ENCODE assay signal across 10 cellular contexts in the genomic region with DNA sequence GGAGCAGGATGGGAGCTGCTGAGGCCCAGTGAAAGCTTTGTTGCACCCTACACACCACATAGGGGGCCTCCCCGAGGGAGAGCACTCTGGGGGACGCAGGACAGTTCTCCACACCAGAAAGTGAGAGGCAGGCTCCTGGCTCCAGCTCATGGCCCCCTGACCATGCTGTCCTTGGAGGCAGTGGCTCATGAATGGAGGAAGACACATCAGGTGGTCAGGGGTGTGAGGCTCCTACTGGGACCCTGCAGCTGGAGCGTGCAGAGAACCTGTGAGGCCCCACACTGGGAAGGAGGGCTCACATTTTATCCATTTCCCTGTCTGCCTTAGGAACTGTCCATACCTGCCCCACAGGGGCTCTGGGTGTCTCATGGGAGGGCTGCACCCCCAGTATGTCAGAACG.
"Had no signal": no experiment of that assay in that cellular context is flagged by ENCODE, and none has a peak within 500 bp of the region (broad histone marks: within the 10 kb centered on the region; RNA-seq: fewer than 3 reads in every experiment).

No MANE protein-coding gene starts in this region.

- H3K9ac ChIP-seq: GM23248, KMS-11 had no signal

- ATAC-seq: HCT116, HepG2 had no signal

- H2AFZ ChIP-seq: GM23248 had no signal

- H3K27me3 Mint-ChIP-seq: IgD-negative memory B cell had no signal

- H3K4me3 Mint-ChIP-seq: H9, IgD-negative memory B cell had no signal

- H3K4me2 ChIP-seq: KMS-11 had no signal

- H3K27ac ChIP-seq: GM23248, HL-60, KMS-11 had no signal

- DNase-seq: GM23248, GOT3, H9, Karpas-422, KBM-7 had no signal

- H3K27ac Mint-ChIP-seq: IgD-negative memory B cell had no signal

- H3K9me3 Mint-ChIP-seq: H9 had no signal

- H3K4me3 ChIP-seq: GM23248 had no signal

- H3K4me1 Mint-ChIP-seq: IgD-negative memory B cell had no signal
